18 cellular contexts compared by ENCODE assay signal in genomic region chr13:39297023-39297422, GRCh38.
DNase-seq lines count a peak whose midpoint lies in the region; ATAC-seq and TF ChIP-seq lines count a peak whose summit lies in the region.
"Had no signal": no experiment of that assay in that cellular context is flagged by ENCODE, and none has a peak within 500 bp of the region (broad histone marks: within the 10 kb centered on the region; RNA-seq: fewer than 3 reads in every experiment).

No MANE protein-coding gene starts in this region.

- H3K9me3 ChIP-seq in left ventricle myocardium inferior (replicated peaks), result peaks cover 8% of the 10 kb centered on the region
- H3K9me3 ChIP-seq in IMR-90 (ENCODE audit: control insufficient read depth, insufficient read depth, low read length), result no peaks in the 10 kb centered on the region; the same call in 1 of the 2 replicates
- peaks cover 5% of the 10 kb centered on the region for H3K9me3 ChIP-seq in suprapubic skin
- H3K9me3 ChIP-seq in gastrocnemius medialis, result no peaks in the 10 kb centered on the region

- H3K4ac ChIP-seq in IMR-90 (ENCODE audit: low read depth, low read length), result no peak overlapping the region

- POLR2A ChIA-PET in IMR-90 (lab: Charles Lee; ENCODE audit: unreplicated experiment), result no interaction called here

- peak overlapping the region; percentile 92 for H3K27ac Mint-ChIP-seq in chondrocyte (ENCODE audit: unreplicated experiment)
- H3K27ac Mint-ChIP-seq: CD4-positive, alpha-beta memory T cell; GM23338; H9 had no signal

- H3K4me1 ChIP-seq in left ventricle myocardium inferior (peaks cover 4% of the 10 kb centered on the region), IMR-90 (ENCODE audit: control insufficient read depth, insufficient read depth, low read length) (no peaks in the 10 kb centered on the region), suprapubic skin (no peaks in the 10 kb centered on the region), gastrocnemius medialis (no peaks in the 10 kb centered on the region)

- H2AK5ac ChIP-seq in IMR-90 (ENCODE audit: low read depth, low read length), result no peak overlapping the region

- TF ChIP-seq CTCF in left ventricle myocardium inferior (IDR thresholded peaks at IDR 0.05; ENCODE audit: borderline replicate concordance) (no peak), IMR-90 (conservative IDR thresholded peaks at IDR 0.05; ENCODE audit: low read depth, low read length) (no peak), chondrocyte (IDR thresholded peaks at IDR 0.05) (no peak), suprapubic skin (IDR thresholded peaks at IDR 0.05) (no peak), gastrocnemius medialis (IDR thresholded peaks at IDR 0.05 in 4 of 5, conservative IDR thresholded peaks at IDR 0.05 in 1 of 5) (no peak)

- H3K36me3 Mint-ChIP-seq in chondrocyte (ENCODE audit: low read depth), result peaks cover 3% of the 10 kb centered on the region

- no peak overlapping the region for H3K18ac ChIP-seq in IMR-90 (ENCODE audit: low read depth, low read length)

- no peaks in the 10 kb centered on the region for H3K79me1 ChIP-seq in IMR-90 (ENCODE audit: low read depth in 1 of 2, low read length in 2 of 2)

- H4K91ac ChIP-seq in IMR-90 (ENCODE audit: insufficient read depth, low read depth, low read length), result no peak overlapping the region

- H2BK20ac ChIP-seq in IMR-90 (ENCODE audit: low read depth, low read length), result no peak overlapping the region

- in situ Hi-C loops in IMR-90 (cut with MboI; ENCODE audit: low sequenced_read_pairs) (no loop called here), gastrocnemius medialis (cut with MboI; ENCODE audit: low sequenced_read_pairs in 4 of 4) (no loop called here)

- no peaks in the 10 kb centered on the region for H4K20me1 ChIP-seq in IMR-90 (ENCODE audit: insufficient read depth, low read length)

- no CpG with 5 or more reads among the region's 1 CpG for WGBS in IMR-90 (ENCODE audit: extremely low coverage in 2 of 2, insufficient read length in 1 of 2), 2 experiments
- WGBS in suprapubic skin, result 74% methylated on average over 1 of the region's 1 CpG

- TF ChIP-seq POLR2A in IMR-90 (IDR thresholded peaks at IDR 0.05; ENCODE audit: low read depth, low read length) (no peak), suprapubic skin (IDR thresholded peaks at IDR 0.05) (no peak), gastrocnemius medialis (IDR thresholded peaks at IDR 0.05) (no peak)

- no peak for TF ChIP-seq EP300 in suprapubic skin (IDR thresholded peaks at IDR 0.05)

- ATAC-seq in left cardiac atrium, result no peak
- no peak for ATAC-seq in IMR-90 (ENCODE audit: low read depth)
- ATAC-seq in gastrocnemius medialis, result no peak
- ATAC-seq: GM23338, HCT116 had no signal

- dilution Hi-C loops in IMR-90 (cut with HindIII; ENCODE audit: low sequenced_read_pairs, unreplicated experiment), result no loop called here

- no peak overlapping the region for H2BK15ac ChIP-seq in IMR-90 (ENCODE audit: low read depth, low read length)

- H3K27ac ChIP-seq in left ventricle myocardium inferior (replicated peaks) (peak overlapping the region; percentile 25), IMR-90 (ENCODE audit: insufficient read depth, low read length) (no peak overlapping the region), suprapubic skin (peak overlapping the region; percentile 33), gastrocnemius medialis (peak overlapping the region in 1 of 4 donors; percentile 36)

- no peak for TF ChIP-seq RAD21 in IMR-90 (IDR thresholded peaks at IDR 0.05; ENCODE audit: low read length)

- H3K36me3 ChIP-seq in left ventricle myocardium inferior, result no peaks in the 10 kb centered on the region
- H3K36me3 ChIP-seq in IMR-90 (ENCODE audit: control insufficient read depth, insufficient read depth, low read length), result no peaks in the 10 kb centered on the region
- H3K36me3 ChIP-seq in suprapubic skin, result no peaks in the 10 kb centered on the region
- H3K36me3 ChIP-seq in gastrocnemius medialis, result no peaks in the 10 kb centered on the region

- no peaks in the 10 kb centered on the region for H3K27me3 Mint-ChIP-seq in chondrocyte (ENCODE audit: low read depth)
- H3K27me3 Mint-ChIP-seq: CD4-positive, alpha-beta memory T cell had no signal

- no peaks in the 10 kb centered on the region for H3K9me1 ChIP-seq in IMR-90 (ENCODE audit: insufficient read depth, low read length)

- no peak overlapping the region for H3K56ac ChIP-seq in IMR-90 (ENCODE audit: extremely low read depth, insufficient read depth, low read length)

- no peak overlapping the region for H2BK120ac ChIP-seq in IMR-90 (ENCODE audit: low read depth, low read length)

- CTCF ChIA-PET in IMR-90 (lab: Yijun Ruan, JAX), result interaction anchor here (1.1 kb wide), 1 partner anchor 319 kb away, joined by 3 read pairs; no protein-coding TSS in a partner anchor

- H2AK9ac ChIP-seq in IMR-90 (replicated peaks; ENCODE audit: low read depth, low read length, poor library complexity), result no peak overlapping the region

- no peak overlapping the region for H3K4me2 ChIP-seq in IMR-90 (ENCODE audit: low read depth, low read length)
- H3K4me2 ChIP-seq: GM23338 had no signal

- H4K8ac ChIP-seq in IMR-90 (ENCODE audit: low read depth in 2 of 2, low read length in 2 of 2), result no peak overlapping the region

- H3K23ac ChIP-seq in IMR-90 (ENCODE audit: low read depth, low read length), result no peak overlapping the region

- H3K9ac ChIP-seq in IMR-90 (ENCODE audit: low read depth, low read length), result no peak overlapping the region

- H3K4me3 Mint-ChIP-seq in chondrocyte (ENCODE audit: unreplicated experiment), result no peak overlapping the region
- H3K4me3 Mint-ChIP-seq: CD4-positive, alpha-beta memory T cell; GM23338; H9 had no signal

- H3K14ac ChIP-seq in IMR-90 (replicated peaks; ENCODE audit: low read depth, low read length), result no peak overlapping the region

- no peaks in the 10 kb centered on the region for H3K27me3 ChIP-seq in left ventricle myocardium inferior (ENCODE audit: low read depth)
- no peaks in the 10 kb centered on the region for H3K27me3 ChIP-seq in IMR-90 (ENCODE audit: control insufficient read depth, insufficient read depth, low read length)
- no peaks in the 10 kb centered on the region for H3K27me3 ChIP-seq in suprapubic skin
- H3K27me3 ChIP-seq in gastrocnemius medialis, result no peaks in the 10 kb centered on the region

- no peak overlapping the region for H2BK5ac ChIP-seq in IMR-90 (ENCODE audit: low read depth, low read length, poor library complexity, severe bottlenecking)

- no peak overlapping the region for H2AFZ ChIP-seq in IMR-90 (replicated peaks; ENCODE audit: low read length, poor library complexity)
- H2AFZ ChIP-seq: GM23338 had no signal

- peaks cover 26% of the 10 kb centered on the region for H3K4me1 Mint-ChIP-seq in chondrocyte (ENCODE audit: low read depth)
- H3K4me1 Mint-ChIP-seq: CD4-positive, alpha-beta memory T cell; GM23338; H9 had no signal

- peak overlapping the region; percentile 23; the same call in 1 of the 2 replicates for H4K5ac ChIP-seq in IMR-90 (ENCODE audit: low read depth, low read length)

- DNase-seq in left ventricle myocardium inferior (no peak), left cardiac atrium (no peak), IMR-90 (no peak), chondrocyte (ENCODE audit: low spot score) (no peak), suprapubic skin (ENCODE audit: low spot score in 2 of 2) (no peak), NCI-H1694 treated with DMSO at 0.1 percent for 48 hours (lab: John Stamatoyannopoulos, UW) (no peak), gastrocnemius medialis (no peak)
- DNase-seq: 8988T; C1 segment of cervical spinal cord; Calu3; CD4-positive, alpha-beta memory T cell; COR-L47; DMS53; DMS79 treated with DMSO at 0.1 percent for 48 hours; GF-D8; H9 had no signal

- no TSS peak for BruUV-seq in IMR-90 (replicated peaks; lab: Mats Ljungman, UMichigan)

- intact Hi-C loops in left ventricle myocardium inferior (cut with micrococcal nuclease) (no loop called here), left cardiac atrium (cut with DNase I) (no loop called here), IMR-90 (cut with micrococcal nuclease) (no loop called here), gastrocnemius medialis (cut with DNase I; ENCODE audit: low total_unique reads) (no loop called here)

- H3K9me3 Mint-ChIP-seq in chondrocyte (ENCODE audit: low read depth), result peaks cover 15% of the 10 kb centered on the region

- H3K4me3 ChIP-seq in left ventricle myocardium inferior, result no peak overlapping the region
- H3K4me3 ChIP-seq in IMR-90 (ENCODE audit: insufficient read depth, low read depth, low read length), result no peak overlapping the region
- H3K4me3 ChIP-seq in suprapubic skin, result no peak overlapping the region
- no peak overlapping the region for H3K4me3 ChIP-seq in gastrocnemius medialis
- H3K4me3 ChIP-seq: GM23338 had no signal

TF ChIP-seq in IMR-90, 13 proteins besides CTCF, POLR2A, EP300 and RAD21:
- TF ChIP-seq CEBPB (IDR thresholded peaks at IDR 0.05; ENCODE audit: low read depth, low read length) (no peak), MAFK (IDR thresholded peaks at IDR 0.05; ENCODE audit: low read depth, low read length) (no peak), MXI1 (IDR thresholded peaks at IDR 0.05; ENCODE audit: borderline replicate concordance, low read depth, low read length) (no peak), CHD1 (IDR thresholded peaks at IDR 0.05; ENCODE audit: low read depth, low read length) (no peak), ELK1 (IDR thresholded peaks at IDR 0.05; ENCODE audit: borderline replicate concordance, low read depth, low read length) (no peak), USF2 (IDR thresholded peaks at IDR 0.05; ENCODE audit: low read depth, low read length) (no peak), RFX5 (IDR thresholded peaks at IDR 0.05; ENCODE audit: low read depth, low read length) (no peak), NFE2L2 (IDR thresholded peaks at IDR 0.05; ENCODE audit: low read depth, low read length) (no peak), FOS (IDR thresholded peaks at IDR 0.05; ENCODE audit: low read depth, low read length) (no peak), RCOR1 (IDR thresholded peaks at IDR 0.05; ENCODE audit: insufficient replicate concordance, low read length) (no peak)
TF ChIP-seq in IMR-90: peak in this region for 0.
